ENCODE assay signal across 17 cellular contexts in the genomic region with DNA sequence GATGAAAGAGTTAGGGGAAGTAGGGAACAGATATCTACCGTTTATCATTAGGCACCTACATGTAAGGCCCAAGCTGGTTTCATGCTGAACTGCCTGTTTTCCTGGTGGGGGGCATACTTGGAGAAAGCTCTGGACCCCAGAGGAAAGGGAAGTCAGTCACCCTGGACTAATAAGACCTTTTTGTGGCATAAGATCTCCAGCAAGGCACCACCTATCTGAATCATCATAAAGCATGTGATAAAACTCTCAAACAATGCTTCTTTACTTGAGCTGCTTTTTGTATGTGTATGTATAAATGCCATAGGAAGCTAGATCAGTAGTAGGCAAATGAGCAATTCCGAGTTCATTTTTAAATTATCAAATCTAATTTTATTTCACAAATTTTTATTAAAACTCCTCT.
DNase-seq lines count a peak whose midpoint lies in the region; ATAC-seq and TF ChIP-seq lines count a peak whose summit lies in the region.
"Had no signal": no experiment of that assay in that cellular context is flagged by ENCODE, and none has a peak within 500 bp of the region (broad histone marks: within the 10 kb centered on the region; RNA-seq: fewer than 3 reads in every experiment).

No MANE protein-coding gene starts in this region.

- peaks cover 14% of the 10 kb centered on the region for H3K4me1 ChIP-seq in Panc1 (ENCODE audit: control insufficient read depth, insufficient read depth, low read length)
- peaks cover 7 to 39% (median 21%) of the 10 kb centered on the region in 4 donors for H3K4me1 ChIP-seq in upper lobe of left lung

- POLR2A ChIA-PET in Panc1 (lab: Charles Lee), result no interaction called here

- 72 to 73% methylated on average over 2 of the region's 2 CpGs for WGBS in upper lobe of left lung, 2 donors

- no peak for TF ChIP-seq EP300 in upper lobe of left lung (IDR thresholded peaks at IDR 0.05)

- CTCF ChIA-PET in Panc1 (lab: Charles Lee), result no interaction called here

- TF ChIP-seq POLR2A in upper lobe of left lung (IDR thresholded peaks at IDR 0.05), result no peak

- no peaks in the 10 kb centered on the region for H3K27me3 ChIP-seq in Panc1 (ENCODE audit: control insufficient read depth, insufficient read depth, low read length)
- H3K27me3 ChIP-seq in upper lobe of left lung, result no peaks in the 10 kb centered on the region
- H3K27me3 ChIP-seq: heart right ventricle had no signal

- BruUV-seq in Panc1 (replicated peaks; lab: Mats Ljungman, UMichigan), result no TSS peak

- DNase-seq in A172 (ENCODE audit: low spot score) (peak; percentile 70), Panc1 (ENCODE audit: low read depth, low spot score) (no peak), dermis blood vessel endothelial cell (peak; percentile 72), left colon (no peak), upper lobe of left lung (no peak), NCI-H2081 (lab: John Stamatoyannopoulos, UW) (no peak)
- DNase-seq in stimulated activated CD4-positive, alpha-beta T cell treated with anti-CD3 and anti-CD28 coated beads, Interleukin-4, amount 100 ng/mL, for 4 hours, result no peak
- DNase-seq in activated CD4-positive, alpha-beta T cell treated with anti-CD3 and anti-CD28 coated beads, Interleukin-2, amount 50 U/mL, for 48 hours, result no peak
- DNase-seq: 8988T; activated gamma-delta T cell; CD4-positive, alpha-beta memory T cell; heart right ventricle; naive thymus-derived CD8-positive, alpha-beta T cell; retina; stimulated activated CD4-positive, alpha-beta T cell treated with anti-CD3 and anti-CD28 coated beads, Interleukin-4, amount 100 ng/mL, for 24 hours had no signal

- no peak for ATAC-seq in Panc1
- ATAC-seq in left colon, result peak; percentile 72
- no peak for ATAC-seq in upper lobe of left lung (ENCODE audit: low FRiP score in 2 of 2)
- ATAC-seq: heart right ventricle; left lobe of liver; naive thymus-derived CD8-positive, alpha-beta T cell had no signal

- H3K4me3 ChIP-seq in Panc1 (ENCODE audit: low read depth in 2 of 2, low read length in 2 of 2) (no peak overlapping the region), upper lobe of left lung (no peak overlapping the region)
- H3K4me3 ChIP-seq: heart right ventricle had no signal

- in situ Hi-C loops in Panc1 (cut with HindIII; ENCODE audit: low pct_unique_long_range_greater_than_20kb, low sequenced_read_pairs), result no loop called here

- intact Hi-C loops in Panc1 (cut with micrococcal nuclease; ENCODE audit: unreplicated experiment), result no loop called here
- intact Hi-C loops in left colon (cut with DNase I, micrococcal nuclease), result no loop called here

- TF ChIP-seq CTCF in Panc1 (IDR thresholded peaks at IDR 0.05), result no peak
- no peak for TF ChIP-seq CTCF in upper lobe of left lung (IDR thresholded peaks at IDR 0.05)

- H3K9me3 ChIP-seq in Panc1 (ENCODE audit: control insufficient read depth, insufficient read depth, low read depth, low read length), result no peaks in the 10 kb centered on the region
- no peaks in the 10 kb centered on the region for H3K9me3 ChIP-seq in upper lobe of left lung
- H3K9me3 ChIP-seq: heart right ventricle had no signal

- H3K36me3 ChIP-seq in Panc1 (ENCODE audit: control insufficient read depth, insufficient read depth, low read length) (no peaks in the 10 kb centered on the region; the same call in 1 of the 2 replicates), upper lobe of left lung (no peaks in the 10 kb centered on the region)

- H3K27ac ChIP-seq in Panc1 (ENCODE audit: low read length), result 0 out of 2 replicates have a peak overlapping the region, but pooled peaks have one; percentile 31
- H3K27ac ChIP-seq in upper lobe of left lung, result peak overlapping the region in 1 of 4 donors; percentile 23
- H3K27ac ChIP-seq: VCaP had no signal

Comparison
In these comparisons a context has a peak if more than half of its experiments do, and no peak if none do; other contexts are left out.
1. DNase-seq: peak in A172 (single experiment) and dermis blood vessel endothelial cell (single experiment); none in Panc1 (single experiment), left colon (0 of 2), upper lobe of left lung (0 of 2), stimulated activated CD4-positive, alpha-beta T cell treated with anti-CD3 and anti-CD28 coated beads, Interleukin-4, amount 100 ng/mL, for 4 hours (0 of 2), NCI-H2081 (0 of 2) and activated CD4-positive, alpha-beta T cell treated with anti-CD3 and anti-CD28 coated beads, Interleukin-2, amount 50 U/mL, for 48 hours (0 of 2).